1 cellular context compared by ENCODE assay signal in genomic region chr10:124248646-124249045, GRCh38.
TF ChIP-seq lines count a peak whose summit lies in the region.

No MANE protein-coding gene starts in this region.

TF ChIP-seq in GM12878, 131 proteins besides CTCF, POLR2A, EP300 and RAD21 (continued from another document):
- TF ChIP-seq RB1 (IDR thresholded peaks at IDR 0.05; ENCODE audit: borderline replicate concordance) = no peak
- 0 out of 2 replicates have a peak, but pooled peaks have one; percentile 48 for TF ChIP-seq TCF12 (IDR thresholded peaks at IDR 0.05; ENCODE audit: low read depth, low read length)
- TF ChIP-seq SREBF2 (IDR thresholded peaks at IDR 0.05; ENCODE audit: low read length) = no peak
- no peak for TF ChIP-seq E2F8 (IDR thresholded peaks at IDR 0.05; ENCODE audit: low read depth, partially characterized antibody)
- no peak for TF ChIP-seq NFYA (IDR thresholded peaks at IDR 0.05; ENCODE audit: borderline replicate concordance, low read depth, low read length)
- no peak for TF ChIP-seq CBX3 (IDR thresholded peaks at IDR 0.05; ENCODE audit: borderline replicate concordance, low read depth)
- no peak for TF ChIP-seq SPI1 (IDR thresholded peaks at IDR 0.05; ENCODE audit: borderline replicate concordance, insufficient read depth, low read depth, low read length)
- TF ChIP-seq CEBPZ (IDR thresholded peaks at IDR 0.05; ENCODE audit: low read depth, low read length) = no peak
- TF ChIP-seq HDAC2 (IDR thresholded peaks at IDR 0.05) = no peak
- TF ChIP-seq IRF5 (IDR thresholded peaks at IDR 0.05; ENCODE audit: borderline replicate concordance) = no peak
- peak in 1 of 2 experiments; percentile 27; a peak in 1 of 4 replicates for TF ChIP-seq BHLHE40 (IDR thresholded peaks at IDR 0.05; ENCODE audit: borderline replicate concordance in 1 of 2, low read depth in 2 of 2, low read length in 1 of 2)
- TF ChIP-seq LARP7 (IDR thresholded peaks at IDR 0.05) = no peak
- TF ChIP-seq ZBTB11 (CRISPR knock-in tag; IDR thresholded peaks at IDR 0.05) = no peak
- no peak for TF ChIP-seq ZNF592 (IDR thresholded peaks at IDR 0.05)
- TF ChIP-seq SIX5 (IDR thresholded peaks at IDR 0.05; ENCODE audit: low read depth, low read length, severe bottlenecking) = no peak
- no peak for TF ChIP-seq NFXL1 (IDR thresholded peaks at IDR 0.05; ENCODE audit: borderline replicate concordance)
- no peak for TF ChIP-seq ELK1 (IDR thresholded peaks at IDR 0.05; ENCODE audit: low read depth, low read length)
- TF ChIP-seq MYB (IDR thresholded peaks at IDR 0.05; ENCODE audit: borderline replicate concordance, low read depth, low read length) = no peak
- TF ChIP-seq CREB1 (IDR thresholded peaks at IDR 0.05; ENCODE audit: low read depth) = no peak
- no peak for TF ChIP-seq CHD2 (IDR thresholded peaks at IDR 0.05; ENCODE audit: borderline replicate concordance, low read depth, low read length)
- no peak for TF ChIP-seq NRF1 (conservative IDR thresholded peaks at IDR 0.05; ENCODE audit: low read depth, low read length)
